Comparison of ENCODE assay signal across 16 cellular contexts in genomic region chr19:38280030-38280921, GRCh38. TPM values are rescaled to one million over a fixed set of nuclear protein-coding genes. Genes with fewer than 3 reads are reported as not detected.
DNase-seq lines count a peak whose midpoint lies in the region; TF ChIP-seq lines count a peak whose summit lies in the region.
"Had no signal": no experiment of that assay in that cellular context is flagged by ENCODE, and none has a peak within 500 bp of the region (broad histone marks: within the 10 kb centered on the region; RNA-seq: fewer than 3 reads in every experiment).

No MANE protein-coding gene starts in this region.

- in situ Hi-C loops in KBM-7 (cut with MboI; ENCODE audit: low pct_unique_long_range_greater_than_20kb, low sequenced_read_pairs): no loop called here

- no peaks in the 10 kb centered on the region for H3K27me3 ChIP-seq in endodermal cell (ENCODE audit: control insufficient read depth, insufficient read depth, low read length, poor library complexity, severe bottlenecking)
- no peaks in the 10 kb centered on the region for H3K27me3 ChIP-seq in trophoblast cell (ENCODE audit: insufficient read depth, low read length)
- H3K27me3 ChIP-seq: esophagus muscularis mucosa, neutrophil had no signal

- 90 to 93% methylated on average over 13 to 17 of the region's 17 CpGs for WGBS in endodermal cell (ENCODE audit: insufficient coverage in 1 of 2, insufficient read length in 1 of 2), 2 experiments
- no CpG with 5 or more reads among the region's 17 CpGs for WGBS in trophoblast cell (ENCODE audit: extremely low coverage, insufficient coverage, insufficient read length)

- peaks cover 54% of the 10 kb centered on the region for H3K36me3 ChIP-seq in endodermal cell (ENCODE audit: control insufficient read depth, insufficient read depth, low read length)
- peaks cover 21 to 24% of the 10 kb centered on the region in 2 experiments for H3K36me3 ChIP-seq in trophoblast cell (ENCODE audit: control insufficient read depth in 1 of 2, insufficient read depth in 2 of 2, low read length in 2 of 2)
- H3K36me3 ChIP-seq: esophagus muscularis mucosa had no signal

- peak overlapping the region; percentile 16 for H2BK12ac ChIP-seq in trophoblast cell (ENCODE audit: low read length)

- no peak overlapping the region for H3K23ac ChIP-seq in trophoblast cell (ENCODE audit: low read length)

- H3K4me2 ChIP-seq in trophoblast cell (ENCODE audit: low read length): no peak overlapping the region

- H3K4me1 ChIP-seq in endodermal cell (ENCODE audit: control insufficient read depth, insufficient read depth, low read length) (no peaks in the 10 kb centered on the region), trophoblast cell (ENCODE audit: control insufficient read depth in 1 of 2, insufficient read depth in 2 of 2, low read length in 2 of 2) (peaks cover 16 to 29% of the 10 kb centered on the region in 2 experiments)

- DNase-seq in T-helper 2 cell treated with Interferon-gamma antibody and Interleukin-4, amounts not matched to agents 5 μg/mL and 100 μg/mL, for 36 hours (ENCODE audit: low spot score): no peak
- no peak for DNase-seq in T-helper 2 cell
- no peak for DNase-seq in endodermal cell
- DNase-seq in trophoblast cell: no peak
- DNase-seq in NCI-H510A (lab: John Stamatoyannopoulos, UW): no peak
- DNase-seq in KBM-7: no peak
- DNase-seq: activated naive CD8-positive, alpha-beta T cell treated with anti-CD3 and anti-CD28 coated beads, Interleukin-2, amount 10 ng/mL, durations not matched to agents 7 days and 5 days; CD4-positive, alpha-beta memory T cell; hypothalamus; NCI-H1092; NCI-H226; substantia nigra had no signal

- peaks cover 11% of the 10 kb centered on the region for H3K79me1 ChIP-seq in trophoblast cell (ENCODE audit: low read length)

- peak overlapping the region; percentile 77 for H3K27ac Mint-ChIP-seq in T-helper 2 cell treated with Interferon-gamma antibody and Interleukin-4, amounts not matched to agents 5 μg/mL and 100 μg/mL, for 36 hours
- peak overlapping the region; percentile 60 for H3K27ac Mint-ChIP-seq in endodermal cell
- H3K27ac Mint-ChIP-seq: activated naive CD8-positive, alpha-beta T cell treated with anti-CD3 and anti-CD28 coated beads, Interleukin-2, amount 10 ng/mL, durations not matched to agents 7 days and 5 days had no signal

- H2BK120ac ChIP-seq in trophoblast cell (ENCODE audit: insufficient read depth, low read length, poor library complexity): no peak overlapping the region

- H2BK5ac ChIP-seq in trophoblast cell (ENCODE audit: low read depth, low read length, poor library complexity): no peak overlapping the region

- no peak overlapping the region for H2AFZ ChIP-seq in trophoblast cell (ENCODE audit: insufficient read depth, low read length, poor library complexity)

- peaks cover 27% of the 10 kb centered on the region for H3K4me1 Mint-ChIP-seq in T-helper 2 cell treated with Interferon-gamma antibody and Interleukin-4, amounts not matched to agents 5 μg/mL and 100 μg/mL, for 36 hours (ENCODE audit: low read depth)
- peaks cover 21% of the 10 kb centered on the region for H3K4me1 Mint-ChIP-seq in endodermal cell

- H3K9me3 ChIP-seq in endodermal cell (ENCODE audit: control insufficient read depth, low read length): no peaks in the 10 kb centered on the region
- no peaks in the 10 kb centered on the region for H3K9me3 ChIP-seq in trophoblast cell (ENCODE audit: insufficient read depth, low read depth, low read length)
- H3K9me3 ChIP-seq: esophagus muscularis mucosa, neutrophil had no signal

- no peak overlapping the region for H4K12ac ChIP-seq in trophoblast cell (ENCODE audit: low read depth, low read length)

- no peak overlapping the region for H3K27ac ChIP-seq in endodermal cell (ENCODE audit: low read depth, low read length)
- no peak overlapping the region for H3K27ac ChIP-seq in trophoblast cell (ENCODE audit: low read depth, low read length)
- H3K27ac ChIP-seq: 22Rv1, esophagus muscularis mucosa, neutrophil had no signal

- no peak overlapping the region for H3K18ac ChIP-seq in trophoblast cell (ENCODE audit: low read length)

- no peak for TF ChIP-seq CTCF in endodermal cell (conservative IDR thresholded peaks at IDR 0.05)

- no peak overlapping the region for H3K14ac ChIP-seq in trophoblast cell (ENCODE audit: low read length)

- H3K36me3 Mint-ChIP-seq in T-helper 2 cell treated with Interferon-gamma antibody and Interleukin-4, amounts not matched to agents 5 μg/mL and 100 μg/mL, for 36 hours (ENCODE audit: low read depth): peaks cover 6% of the 10 kb centered on the region
- H3K36me3 Mint-ChIP-seq in endodermal cell (ENCODE audit: low read depth): peaks cover 40% of the 10 kb centered on the region

- H3K4ac ChIP-seq in trophoblast cell (ENCODE audit: low read depth, low read length): peak overlapping the region; percentile 84

- no peaks in the 10 kb centered on the region for H3K27me3 Mint-ChIP-seq in T-helper 2 cell treated with Interferon-gamma antibody and Interleukin-4, amounts not matched to agents 5 μg/mL and 100 μg/mL, for 36 hours (ENCODE audit: low read depth)
- H3K27me3 Mint-ChIP-seq in endodermal cell (ENCODE audit: insufficient read depth): no peaks in the 10 kb centered on the region
- H3K27me3 Mint-ChIP-seq: activated naive CD8-positive, alpha-beta T cell treated with anti-CD3 and anti-CD28 coated beads, Interleukin-2, amount 10 ng/mL, durations not matched to agents 7 days and 5 days; CD4-positive, alpha-beta memory T cell had no signal

- H4K8ac ChIP-seq in trophoblast cell (ENCODE audit: low read depth, low read length): no peak overlapping the region

- no peak overlapping the region for H3K4me3 ChIP-seq in endodermal cell (ENCODE audit: low read length)
- H3K4me3 ChIP-seq in trophoblast cell (ENCODE audit: low read depth, low read length): no peak overlapping the region
- H3K4me3 ChIP-seq: esophagus muscularis mucosa had no signal

- no peak overlapping the region for H3K4me3 Mint-ChIP-seq in T-helper 2 cell treated with Interferon-gamma antibody and Interleukin-4, amounts not matched to agents 5 μg/mL and 100 μg/mL, for 36 hours
- no peak overlapping the region for H3K4me3 Mint-ChIP-seq in endodermal cell
- H3K4me3 Mint-ChIP-seq: activated naive CD8-positive, alpha-beta T cell treated with anti-CD3 and anti-CD28 coated beads, Interleukin-2, amount 10 ng/mL, durations not matched to agents 7 days and 5 days; CD4-positive, alpha-beta memory T cell had no signal

- H3K79me2 ChIP-seq in trophoblast cell (ENCODE audit: control insufficient read depth, insufficient read depth, low read length, poor library complexity): peaks cover 29% of the 10 kb centered on the region

- H3K9me3 Mint-ChIP-seq in T-helper 2 cell treated with Interferon-gamma antibody and Interleukin-4, amounts not matched to agents 5 μg/mL and 100 μg/mL, for 36 hours: no peaks in the 10 kb centered on the region
- no peaks in the 10 kb centered on the region for H3K9me3 Mint-ChIP-seq in endodermal cell
- H3K9me3 Mint-ChIP-seq: activated naive CD8-positive, alpha-beta T cell treated with anti-CD3 and anti-CD28 coated beads, Interleukin-2, amount 10 ng/mL, durations not matched to agents 7 days and 5 days; CD4-positive, alpha-beta memory T cell had no signal

- peak overlapping the region; percentile 4 for H4K91ac ChIP-seq in trophoblast cell (ENCODE audit: low read depth, low read length)

- H2AK5ac ChIP-seq in trophoblast cell (ENCODE audit: low read length): no peak overlapping the region

- no peak overlapping the region for H3K9ac ChIP-seq in endodermal cell (ENCODE audit: extremely low read depth, low read length, poor library complexity, severe bottlenecking)
- no peak overlapping the region for H3K9ac ChIP-seq in trophoblast cell (ENCODE audit: low read length)

RNA-seq across cellular contexts. Expression of gene SPINT2, which starts 15.9 kb away (rescaled TPM):
- 100 to 1,000 TPM; 415 to 487 TPM for total RNA-seq in endodermal cell
- polyA plus RNA-seq in endodermal cell (2013, experiment 1 of 2): 136 TPM
- 110 TPM for polyA plus RNA-seq in endodermal cell (2013, experiment 2 of 2)
- polyA plus RNA-seq in trophoblast cell (2013): 307 and 320 TPM in 2 replicates

RNA-seq across cellular contexts. Expression of gene C19orf33, which starts 23.8 kb away (rescaled TPM):
- total RNA-seq in endodermal cell: 10 to 100 TPM in 1 of 2 donors, 1 to 10 TPM in 1; 2.9 to 13.2 TPM
- not detected for polyA plus RNA-seq in endodermal cell (2013, experiment 1 of 2)
- not detected for polyA plus RNA-seq in endodermal cell (2013, experiment 2 of 2)
- 3.7 and 4.0 TPM in 2 replicates for polyA plus RNA-seq in trophoblast cell (2013)
- total RNA-seq: activated naive CD8-positive, alpha-beta T cell treated with anti-CD3 and anti-CD28 coated beads, Interleukin-2, amount 10 ng/mL, durations not matched to agents 7 days and 5 days; CD4-positive, alpha-beta memory T cell; OCI-LY7 had no signal
- polyA plus RNA-seq: CD4-positive, alpha-beta memory T cell had no signal

RNA-seq across cellular contexts. Expression of gene PPP1R14A, which starts 24.1 kb away (rescaled TPM):
- total RNA-seq in endodermal cell: 10 to 100 TPM in 1 of 2 donors, 1 to 10 TPM in 1; 8.6 to 13.8 TPM
- polyA plus RNA-seq in endodermal cell (2013, experiment 1 of 2): 8.8 TPM
- polyA plus RNA-seq in endodermal cell (2013, experiment 2 of 2): 7.4 TPM
- polyA plus RNA-seq in trophoblast cell (2013): 13.5 and 14.3 TPM in 2 replicates
- total RNA-seq: activated naive CD8-positive, alpha-beta T cell treated with anti-CD3 and anti-CD28 coated beads, Interleukin-2, amount 10 ng/mL, durations not matched to agents 7 days and 5 days; CD4-positive, alpha-beta memory T cell; OCI-LY7 had no signal
- polyA plus RNA-seq: CD4-positive, alpha-beta memory T cell had no signal

RNA-seq across cellular contexts. Expression of gene YIF1B, which starts 35.5 kb away (rescaled TPM):
- 10 to 100 TPM; 68.6 to 74.6 TPM for total RNA-seq in endodermal cell
- 97.3 TPM for polyA plus RNA-seq in endodermal cell (2013, experiment 1 of 2)
- polyA plus RNA-seq in endodermal cell (2013, experiment 2 of 2): 90.6 TPM
- polyA plus RNA-seq in trophoblast cell (2013): 60.0 and 60.1 TPM in 2 replicates

RNA-seq across cellular contexts. Expression of gene KCNK6, which starts 39.4 kb away (rescaled TPM):
- total RNA-seq in endodermal cell: 1 to 10 TPM; 5.1 to 8.9 TPM
- polyA plus RNA-seq in endodermal cell (2013, experiment 1 of 2): 2.2 TPM
- 2.1 TPM for polyA plus RNA-seq in endodermal cell (2013, experiment 2 of 2)
- 8.6 and 9.0 TPM in 2 replicates for polyA plus RNA-seq in trophoblast cell (2013)
